Comparison of ENCODE assay signal across 22 cellular contexts in the genomic region with DNA sequence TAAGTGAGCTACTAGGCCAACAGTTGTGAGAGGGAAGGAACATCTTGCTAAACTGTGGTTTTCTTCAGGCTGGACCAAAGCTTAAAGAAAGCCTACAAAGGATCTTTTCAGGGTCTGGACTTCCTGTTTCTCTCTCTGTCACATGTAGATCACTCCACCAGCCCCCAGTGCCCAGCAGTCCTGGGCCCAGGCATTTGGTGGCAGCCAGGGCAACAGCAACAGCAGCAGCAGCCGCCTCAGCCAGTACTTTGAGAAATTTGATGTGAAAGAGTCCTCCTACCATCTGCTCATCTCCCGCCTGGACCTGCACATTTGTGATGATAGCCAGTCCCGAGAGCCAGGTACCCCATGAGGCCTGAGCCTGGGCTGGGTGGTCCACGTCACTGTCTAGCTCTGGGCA. TPM values are rescaled to one million over a fixed set of nuclear protein-coding genes. Genes with fewer than 3 reads are reported as not detected.
DNase-seq lines count a peak whose midpoint lies in the region; ATAC-seq and TF ChIP-seq lines count a peak whose summit lies in the region.
"Had no signal": no experiment of that assay in that cellular context is flagged by ENCODE, and none has a peak within 500 bp of the region (broad histone marks: within the 10 kb centered on the region; RNA-seq: fewer than 3 reads in every experiment).

No MANE protein-coding gene starts in this region.

- H3K4me3 Mint-ChIP-seq in HFFc6 (no peak overlapping the region), osteocyte (ENCODE audit: unreplicated experiment) (no peak overlapping the region)
- H3K4me3 Mint-ChIP-seq: B cell; stimulated activated naive CD8-positive, alpha-beta T cell treated with anti-CD3 and anti-CD28 coated beads, Interleukin-15, Interleukin-2, amounts not matched to agents 100 ng/mL and 50 ng/mL, for 24 hours; type B pancreatic cell had no signal

- H3K27ac Mint-ChIP-seq in HFFc6 (peak overlapping the region; percentile 74; the same call in 1 of the 2 replicates), osteocyte (ENCODE audit: unreplicated experiment) (no peak overlapping the region)
- H3K27ac Mint-ChIP-seq: B cell, type B pancreatic cell had no signal

- H3K4me3 ChIP-seq in coronary artery, result no peak overlapping the region
- H3K4me3 ChIP-seq: adrenal gland, esophagus squamous epithelium, pancreas had no signal

- no peak overlapping the region for H3K27ac ChIP-seq in coronary artery
- H3K27ac ChIP-seq: pancreas had no signal

- H3K4me1 Mint-ChIP-seq in HFFc6 (ENCODE audit: low read depth) (peaks cover 38% of the 10 kb centered on the region), osteocyte (ENCODE audit: unreplicated experiment) (no peaks in the 10 kb centered on the region)
- H3K4me1 Mint-ChIP-seq: B cell had no signal

- no peaks in the 10 kb centered on the region for H3K9me3 Mint-ChIP-seq in HFFc6
- no peaks in the 10 kb centered on the region for H3K9me3 Mint-ChIP-seq in osteocyte (ENCODE audit: unreplicated experiment)
- H3K9me3 Mint-ChIP-seq: stimulated activated naive CD8-positive, alpha-beta T cell treated with anti-CD3 and anti-CD28 coated beads, Interleukin-15, Interleukin-2, amounts not matched to agents 100 ng/mL and 50 ng/mL, for 24 hours; type B pancreatic cell had no signal

- H3K36me3 Mint-ChIP-seq in HFFc6 (ENCODE audit: low read depth) (peaks cover 16% of the 10 kb centered on the region), osteocyte (ENCODE audit: unreplicated experiment) (peaks cover 35% of the 10 kb centered on the region)

- no peak for ATAC-seq in HG02970 (IDR thresholded peaks at IDR 0.05; ENCODE audit: low FRiP score, unreplicated experiment)
- ATAC-seq: Panc1, SK-N-SH treated with all-trans-retinoic acid at 6 μM for 48 hours had no signal

- DNase-seq in HFFc6, result no peak
- DNase-seq in NOMO-1 treated with dmso at 0.1 percent for 144 hours (lab: John Stamatoyannopoulos, UW; ENCODE audit: unreplicated experiment), result peak; percentile 8
- DNase-seq in epidermal melanocyte (ENCODE audit: insufficient read length, low spot score), result peak; percentile 34
- peak; percentile 7 for DNase-seq in putamen (ENCODE audit: low spot score)
- DNase-seq in DMS 273 treated with DMSO at 0.1 percent for 48 hours (lab: John Stamatoyannopoulos, UW), result no peak
- DNase-seq in coronary artery (ENCODE audit: low spot score), result no peak
- DNase-seq in osteocyte (ENCODE audit: extremely low spot score, unreplicated experiment), result no peak
- DNase-seq: activated CD4-positive, alpha-beta T cell treated with anti-CD3 and anti-CD28 coated beads for 48 hours; activated CD8-positive, alpha-beta memory T cell treated with anti-CD3 and anti-CD28 coated beads, Interleukin-2, amount 50 U/mL, for 4 hours; activated gamma-delta T cell treated with Interleukin-2 at 50 U/mL for 16 hours; esophagus squamous epithelium; NCI-H1436 treated with DMSO at 0.1 percent for 48 hours; NCI-H774; pancreas; stimulated activated CD4-positive, alpha-beta T cell treated with anti-CD3 and anti-CD28 coated beads, Interleukin-1b, Interleukin-23, amount 100 ng/mL, for 48 hours had no signal

- TF ChIP-seq CTCF in HFFc6 (IDR thresholded peaks at IDR 0.05), result no peak
- no peak for TF ChIP-seq CTCF in coronary artery (IDR thresholded peaks at IDR 0.05)
- no peak for TF ChIP-seq CTCF in osteocyte (IDR thresholded peaks at IDR 0.05)

- H3K27me3 Mint-ChIP-seq in HFFc6 (ENCODE audit: insufficient read depth) (peaks cover 1% of the 10 kb centered on the region; the same call in 1 of the 2 replicates), osteocyte (ENCODE audit: unreplicated experiment) (no peaks in the 10 kb centered on the region)
- H3K27me3 Mint-ChIP-seq: B cell; stimulated activated naive CD8-positive, alpha-beta T cell treated with anti-CD3 and anti-CD28 coated beads, Interleukin-15, Interleukin-2, amounts not matched to agents 100 ng/mL and 50 ng/mL, for 24 hours; type B pancreatic cell had no signal

RNA-seq across cellular contexts. Expression of a gene that starts 44.1 kb away (rescaled TPM):
- 1 to 10 TPM; 7.2 to 9.8 (median 8.9) TPM for total RNA-seq in HFFc6 (2021; fragmentation: NEBNext Ultra II Directional; extraction: Animal tissue kit (Norgen Biotek cat#: 25700))
- total RNA-seq in osteocyte, result 18.4 and 20.0 TPM in 2 replicates

RNA-seq across cellular contexts. Expression of a gene that starts 51.8 kb away (rescaled TPM):
- total RNA-seq in HFFc6 (2021; fragmentation: NEBNext Ultra II Directional; extraction: Animal tissue kit (Norgen Biotek cat#: 25700)), result 10 to 100 TPM; 15.2 to 19.0 (median 16.1) TPM
- total RNA-seq in osteocyte, result 33.8 and 35.8 TPM in 2 replicates

RNA-seq across cellular contexts. Expression of a gene that starts 53.0 kb away (rescaled TPM):
- total RNA-seq in HFFc6 (2021; fragmentation: NEBNext Ultra II Directional; extraction: Animal tissue kit (Norgen Biotek cat#: 25700)), result 10 to 100 TPM; 11.6 to 13.5 (median 13.1) TPM
- 15.5 and 18.5 TPM in 2 replicates for total RNA-seq in osteocyte

Comparison
In these comparisons a context has a peak if more than half of its experiments do, and no peak if none do; other contexts are left out.
1. DNase-seq: peak in NOMO-1 treated with dmso at 0.1 percent for 144 hours (single experiment), epidermal melanocyte (single experiment) and putamen (single experiment); none in HFFc6 (single experiment), DMS 273 treated with DMSO at 0.1 percent for 48 hours (single experiment), coronary artery (single experiment) and osteocyte (single experiment).